Comparison of ENCODE assay signal across 31 cellular contexts in genomic region chr18:10388380-10388779, GRCh38.
"Had no signal": no experiment of that assay in that cellular context is flagged by ENCODE, and none has a peak within 500 bp of the region (broad histone marks: within the 10 kb centered on the region; RNA-seq: fewer than 3 reads in every experiment).

No MANE protein-coding gene starts in this region.

- ATAC-seq: activated CD4-positive, alpha-beta T cell treated with anti-CD3 and anti-CD28 coated beads for 36 hours; activated CD8-positive, alpha-beta memory T cell treated with anti-CD3 and anti-CD28 coated beads, Interleukin-2, amount 10 ng/mL, durations not matched to agents 7 days and 5 days; activated CD8-positive, alpha-beta T cell treated with anti-CD3 and anti-CD28 coated beads, Interleukin-2, amount 10 ng/mL, durations not matched to agents 7 days and 5 days; activated naive CD8-positive, alpha-beta T cell treated with anti-CD3 and anti-CD28 coated beads, Interleukin-2, amount 50 U/mL, for 24 hours had no signal

- H3K4me3 ChIP-seq: ascending aorta, cardiac muscle cell had no signal

- H3K36me3 ChIP-seq: ascending aorta, cardiac muscle cell had no signal

- H3K4me1 ChIP-seq: ascending aorta had no signal

- H3K27ac ChIP-seq: ascending aorta, cardiac muscle cell, VCaP had no signal

- H3K9me3 ChIP-seq: ascending aorta had no signal

- H3K27me3 ChIP-seq: ascending aorta, cardiac muscle cell had no signal

- FAIRE-seq: bronchial epithelial cell, TTC549 had no signal

- DNase-seq: activated B cell treated with CpG ODN at 0.5 μM for 24 hours; activated CD4-positive, alpha-beta memory T cell treated with anti-CD3 and anti-CD28 coated beads, Interleukin-2, amount 10 ng/mL, durations not matched to agents 7 days and 5 days; activated CD4-positive, alpha-beta T cell treated with anti-CD3 and anti-CD28 coated beads for 1 hour; activated CD4-positive, alpha-beta T cell treated with anti-CD3 and anti-CD28 coated beads for 36 hours; activated CD4-positive, alpha-beta T cell treated with anti-CD3 and anti-CD28 coated beads for 48 hours; activated CD4-positive, alpha-beta T cell treated with anti-CD3 and anti-CD28 coated beads, Interleukin-2, amount 10 ng/mL, durations not matched to agents 7 days and 5 days; activated CD4-positive, alpha-beta T cell treated with anti-CD3 and anti-CD28 coated beads, Interleukin-2, amount 50 U/mL, for 48 hours; activated CD8-positive, alpha-beta memory T cell treated with anti-CD3 and anti-CD28 coated beads for 24 hours; activated CD8-positive, alpha-beta memory T cell treated with anti-CD3 and anti-CD28 coated beads, Interleukin-2, amount 10 ng/mL, durations not matched to agents 7 days and 5 days; activated CD8-positive, alpha-beta memory T cell treated with anti-CD3 and anti-CD28 coated beads, Interleukin-2, amount 50 U/mL, for 48 hours; activated CD8-positive, alpha-beta T cell treated with anti-CD3 and anti-CD28 coated beads, Interleukin-2, amount 10 ng/mL, durations not matched to agents 7 days and 5 days; activated effector memory CD4-positive, alpha-beta T cell treated with Interleukin-2 at 50 U/mL for 16 hours; activated gamma-delta T cell; activated naive CD4-positive, alpha-beta T cell treated with anti-CD3 and anti-CD28 coated beads, Interleukin-2, amount 10 ng/mL, durations not matched to agents 7 days and 5 days; activated naive CD4-positive, alpha-beta T cell treated with Interleukin-2 at 50 U/mL for 16 hours; activated naive CD8-positive, alpha-beta T cell treated with anti-CD3 and anti-CD28 coated beads, Interleukin-2, amount 10 ng/mL, durations not matched to agents 7 days and 5 days; activated naive CD8-positive, alpha-beta T cell treated with anti-CD3 and anti-CD28 coated beads, Interleukin-2, amount 50 U/mL, for 24 hours; activated T-cell treated with anti-CD3 and anti-CD28 coated beads, Interleukin-2, amount 50 U/mL, for 24 hours; activated T-cell treated with anti-CD3 and anti-CD28 coated beads, Interleukin-2, amount 50 U/mL, for 48 hours; amygdala; anterior cingulate cortex; caudate nucleus; SW 1271; T-helper 1 cell; T-helper 2 cell; T-helper 9 cell had no signal
